Comparison of ENCODE assay signal across 2 cellular contexts in the genomic region with DNA sequence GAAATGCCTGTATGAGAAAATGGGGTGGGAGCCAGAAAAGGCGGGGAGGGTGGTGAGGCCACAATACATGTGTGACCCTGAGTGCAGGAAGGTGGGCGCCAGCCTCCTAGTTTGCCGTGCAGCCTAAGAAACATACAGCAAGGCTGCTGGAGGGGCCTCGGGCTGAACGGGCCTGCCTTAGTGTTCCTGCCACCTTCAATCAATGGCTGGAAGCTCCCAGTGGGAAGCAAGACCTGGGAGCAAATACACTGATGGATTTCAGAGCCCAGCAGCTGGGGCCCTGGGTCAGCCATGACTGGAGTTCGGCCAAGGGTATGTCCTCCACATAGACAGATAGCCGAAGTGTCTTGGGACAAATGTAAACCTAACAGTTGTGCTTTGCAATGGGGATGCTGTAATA.
TF ChIP-seq lines count a peak whose summit lies in the region.

No MANE protein-coding gene starts in this region.

TF ChIP-seq in GM23338, 12 proteins besides CTCF, POLR2A, EP300 and RAD21:
- TF ChIP-seq ZNF331 (CRISPR knock-in tag; IDR thresholded peaks at IDR 0.05; ENCODE audit: low read depth): no peak
- TF ChIP-seq EZH2 (IDR thresholded peaks at IDR 0.05; ENCODE audit: low read depth, unreplicated experiment): no peak
- TF ChIP-seq EZH2phosphoT487 (IDR thresholded peaks at IDR 0.05; ENCODE audit: unreplicated experiment): no peak
- no peak for TF ChIP-seq JUNB (IDR thresholded peaks at IDR 0.05; ENCODE audit: unreplicated experiment)

TF ChIP-seq in endothelial cell of umbilical vein, 7 proteins besides CTCF, POLR2A, EP300 and RAD21 (continued from another document):
- TF ChIP-seq GATA2 (IDR thresholded peaks at IDR 0.05; ENCODE audit: insufficient read depth, insufficient read length, low read depth, low read length) (no peak), MAX (IDR thresholded peaks at IDR 0.05; ENCODE audit: insufficient read depth, insufficient read length) (no peak), EZH2 (IDR thresholded peaks at IDR 0.05; ENCODE audit: borderline replicate concordance, low read depth, low read length, severe bottlenecking) (no peak), FOS (IDR thresholded peaks at IDR 0.05; ENCODE audit: borderline replicate concordance, insufficient read depth, low read length) (no peak), JUN (IDR thresholded peaks at IDR 0.05; ENCODE audit: borderline replicate concordance, insufficient read depth, insufficient read length, low read depth) (no peak), POLR2AphosphoS5 (IDR thresholded peaks at IDR 0.05; ENCODE audit: insufficient read depth, low read depth, low read length) (no peak)
